In the genomic region with DNA sequence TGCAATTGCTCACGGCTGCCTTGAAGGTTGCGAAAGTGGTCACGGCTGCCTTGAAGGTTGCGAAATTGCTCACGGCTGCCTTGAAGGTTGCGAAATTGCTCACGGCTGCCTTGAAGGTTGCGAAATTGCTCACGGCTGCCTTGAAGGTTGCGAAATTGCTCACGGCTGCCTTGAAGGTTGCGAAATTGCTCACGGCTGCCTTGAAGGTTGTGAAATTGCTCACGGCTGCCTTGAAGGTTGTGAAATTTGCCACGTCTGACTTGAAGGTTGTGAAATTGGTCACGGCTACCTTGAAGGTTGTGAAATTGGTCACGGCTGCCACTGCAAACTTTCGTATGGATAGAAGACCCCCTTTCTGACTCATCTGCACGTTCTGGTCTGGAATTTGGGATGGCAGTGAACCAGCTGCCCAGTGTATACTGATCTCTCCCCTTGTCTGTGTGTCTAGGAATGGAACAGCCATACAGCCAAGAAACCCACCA, we compare ENCODE assay signal across 7 cellular contexts.
DNase-seq lines count a peak whose midpoint lies in the region; FAIRE-seq and TF ChIP-seq lines count a peak whose summit lies in the region.
"Not testable (repeated sequence)": the region's sequence is repeated elsewhere in the genome, so short reads cannot be mapped to it uniquely, and the experiment has no call there.

No MANE protein-coding gene starts in this region.

- peaks cover 0 to 12% (median 7%) of the 10 kb centered on the region in 6 donors for H3K9me3 Mint-ChIP-seq in immature natural killer cell

- peak overlapping the region in 5 of 6 donors; percentile 53 to 89 (median 82) for H3K27ac Mint-ChIP-seq in immature natural killer cell

- H3K4me1 Mint-ChIP-seq in immature natural killer cell = peaks cover 0 to 14% of the 10 kb centered on the region in 2 donors

- peak overlapping the region in 2 of 5 donors; percentile 9 to 42 for H3K4me3 Mint-ChIP-seq in immature natural killer cell

- H3K4me3 ChIP-seq in Jurkat, Clone E6-1 (ENCODE audit: low read length) = not testable (repeated sequence)

- peak; percentile 52 for FAIRE-seq in GM12891 (lab: Jason Lieb, UNC)

- H3K36me3 Mint-ChIP-seq in immature natural killer cell = not testable (repeated sequence)

- not testable (repeated sequence) for H3K27me3 Mint-ChIP-seq in immature natural killer cell (ENCODE audit: low read depth in 3 of 3)

- DNase-seq in GM12891 (ENCODE audit: insufficient read length, low spot score) (peak; percentile 30), NCI-H226 (peak; percentile 21), immature natural killer cell (peak; percentile 3 to 22 (median 10))
- peak; percentile 12 for DNase-seq in Jurkat, Clone E6-1 (ENCODE audit: low read depth, low spot score)
- DNase-seq in activated CD4-positive, alpha-beta T cell treated with anti-CD3 and anti-CD28 coated beads, Interleukin-2, amount 50 U/mL, for 48 hours = peak; percentile 1 to 13
- DNase-seq in activated effector memory CD4-positive, alpha-beta T cell treated with anti-CD3 and anti-CD28 coated beads, Interleukin-2, amount 50 U/mL, for 16 hours = peak; percentile 63
- DNase-seq in stimulated activated CD8-positive, alpha-beta memory T cell treated with anti-CD3 and anti-CD28 coated beads, Interleukin-4, amount 100 ng/mL, for 48 hours = peak; percentile 33

- TF ChIP-seq POLR2A in GM12891 (IDR thresholded peaks at IDR 0.05; ENCODE audit: low read depth, low read length) = not testable (repeated sequence)

Comparison
In these comparisons a context has a peak if more than half of its experiments do, and no peak if none do; other contexts are left out.
1. DNase-seq: peak in every context shown above with its lines; median percentile 63 in activated effector memory CD4-positive, alpha-beta T cell treated with anti-CD3 and anti-CD28 coated beads, Interleukin-2, amount 50 U/mL, for 16 hours; 33 in stimulated activated CD8-positive, alpha-beta memory T cell treated with anti-CD3 and anti-CD28 coated beads, Interleukin-4, amount 100 ng/mL, for 48 hours; 30 in GM12891; 21 in NCI-H226; 12 in Jurkat, Clone E6-1; 10 in immature natural killer cell; 7 in activated CD4-positive, alpha-beta T cell treated with anti-CD3 and anti-CD28 coated beads, Interleukin-2, amount 50 U/mL, for 48 hours.